8 cellular contexts compared by ENCODE assay signal in the genomic region with DNA sequence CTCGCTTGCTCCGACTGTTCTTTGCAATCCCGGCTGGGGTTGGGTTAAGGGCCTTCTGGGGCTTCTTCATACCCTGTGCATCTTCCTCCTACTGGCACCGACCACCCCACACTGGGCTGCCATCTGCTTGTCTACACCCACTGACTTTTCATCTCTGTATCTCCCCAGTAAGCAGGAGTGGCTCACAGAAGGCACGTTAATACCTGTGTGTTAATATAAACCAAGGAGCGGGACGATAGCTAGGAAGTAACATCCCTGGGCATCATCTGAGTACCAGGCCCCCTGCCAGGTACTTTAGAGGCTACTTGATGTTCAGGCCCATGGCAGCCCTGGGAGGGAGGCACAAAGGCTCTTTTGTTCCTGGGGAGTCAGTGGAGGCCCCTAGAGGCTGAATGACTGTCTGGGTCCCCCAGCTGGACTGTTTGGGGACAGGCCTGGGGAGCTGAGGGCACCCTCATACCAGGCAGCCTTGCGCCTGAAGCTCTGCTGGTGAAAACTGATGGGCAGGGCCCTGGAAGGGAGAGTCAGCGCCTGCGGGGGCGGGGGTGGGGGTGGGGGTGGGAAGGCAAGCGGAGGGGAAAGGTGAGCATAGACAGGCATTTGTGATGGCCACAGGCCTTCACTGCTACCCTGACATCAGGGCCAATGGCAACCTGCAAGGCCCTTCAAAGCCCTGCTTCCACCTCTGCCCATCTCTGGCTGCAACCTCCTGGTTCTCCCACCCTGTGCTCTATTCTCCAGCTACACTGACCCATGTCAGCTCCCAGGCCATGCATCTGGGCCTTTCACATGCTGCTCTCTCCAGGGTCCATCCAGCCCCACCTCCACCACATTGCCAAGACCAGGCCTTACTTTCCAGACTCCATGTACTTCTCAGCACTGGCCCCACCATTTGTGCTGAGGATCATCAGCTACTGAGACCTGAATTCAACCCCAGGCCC. TPM values are rescaled to one million over a fixed set of nuclear protein-coding genes. Genes with fewer than 3 reads are reported as not detected.
DNase-seq lines count a peak whose midpoint lies in the region; ATAC-seq and TF ChIP-seq lines count a peak whose summit lies in the region.

No MANE protein-coding gene starts in this region.

- H4K20me1 ChIP-seq in hepatocyte (ENCODE audit: insufficient read depth, poor library complexity, severe bottlenecking) (no peaks in the 10 kb centered on the region), smooth muscle cell (ENCODE audit: low read depth) (no peaks in the 10 kb centered on the region)

- H3K27ac ChIP-seq in ACC112 (ENCODE audit: low read depth, low read length) (no peak overlapping the region), hepatocyte (peak overlapping the region; percentile 66), smooth muscle cell (ENCODE audit: low read depth) (no peak overlapping the region)

- H3K27me3 Mint-ChIP-seq in activated CD4-positive, alpha-beta memory T cell treated with anti-CD3 and anti-CD28 coated beads, Interleukin-2, amount 10 ng/mL, durations not matched to agents 7 days and 5 days = no peaks in the 10 kb centered on the region

- TF ChIP-seq CTCF in GM20000 (IDR thresholded peaks at IDR 0.05; ENCODE audit: extremely low read depth, missing control alignments) = no peak
- no peak for TF ChIP-seq CTCF in hepatocyte (IDR thresholded peaks at IDR 0.05; ENCODE audit: poor library complexity)
- no peak for TF ChIP-seq CTCF in smooth muscle cell (IDR thresholded peaks at IDR 0.05; ENCODE audit: borderline replicate concordance, insufficient read depth, poor library complexity, severe bottlenecking)

- H3K9me3 Mint-ChIP-seq in activated CD4-positive, alpha-beta memory T cell treated with anti-CD3 and anti-CD28 coated beads, Interleukin-2, amount 10 ng/mL, durations not matched to agents 7 days and 5 days = no peaks in the 10 kb centered on the region

- WGBS in hepatocyte (ENCODE audit: low lambda C conversion rate, missing lambda C conversion rate) = 71% methylated on average over 11 of the region's 12 CpGs
- 74% methylated on average over 12 of the region's 12 CpGs for WGBS in smooth muscle cell (ENCODE audit: low lambda C conversion rate)

- H3K79me2 ChIP-seq in ACC112 (ENCODE audit: control insufficient read depth, insufficient read depth, low read length, unreplicated experiment) = no peaks in the 10 kb centered on the region
- no peaks in the 10 kb centered on the region for H3K79me2 ChIP-seq in hepatocyte
- no peaks in the 10 kb centered on the region for H3K79me2 ChIP-seq in smooth muscle cell (ENCODE audit: low read depth)

- H3K27me3 ChIP-seq in ACC112 (ENCODE audit: insufficient read depth, low read length) = no peaks in the 10 kb centered on the region
- no peaks in the 10 kb centered on the region for H3K27me3 ChIP-seq in hepatocyte
- no peaks in the 10 kb centered on the region for H3K27me3 ChIP-seq in smooth muscle cell (ENCODE audit: low read depth)

- H3K36me3 Mint-ChIP-seq in activated CD4-positive, alpha-beta memory T cell treated with anti-CD3 and anti-CD28 coated beads, Interleukin-2, amount 10 ng/mL, durations not matched to agents 7 days and 5 days (ENCODE audit: low read depth) = no peaks in the 10 kb centered on the region

- H3K4me3 Mint-ChIP-seq in activated CD4-positive, alpha-beta memory T cell treated with anti-CD3 and anti-CD28 coated beads, Interleukin-2, amount 10 ng/mL, durations not matched to agents 7 days and 5 days = peak overlapping the region; percentile 27

- no peak for ATAC-seq in GM21526 (IDR thresholded peaks at IDR 0.05; ENCODE audit: low FRiP score, unreplicated experiment)

- H3K27ac Mint-ChIP-seq in activated CD4-positive, alpha-beta memory T cell treated with anti-CD3 and anti-CD28 coated beads, Interleukin-2, amount 10 ng/mL, durations not matched to agents 7 days and 5 days = peak overlapping the region; percentile 73

- H3K4me1 ChIP-seq in ACC112 (ENCODE audit: control insufficient read depth, insufficient read depth, low read length, unreplicated experiment) (peaks cover 5% of the 10 kb centered on the region), hepatocyte (ENCODE audit: insufficient read depth) (peaks cover 12% of the 10 kb centered on the region), smooth muscle cell (ENCODE audit: low read depth) (peaks cover 10% of the 10 kb centered on the region)

- H3K4me3 ChIP-seq in ACC112 (ENCODE audit: low read depth, low read length) = peak overlapping the region; percentile 75
- no peak overlapping the region for H3K4me3 ChIP-seq in hepatocyte
- peak overlapping the region; percentile 47 for H3K4me3 ChIP-seq in smooth muscle cell

- no peak overlapping the region for H3K9ac ChIP-seq in smooth muscle cell (ENCODE audit: low read depth)

- H3K4me2 ChIP-seq in hepatocyte (peak overlapping the region; percentile 75), smooth muscle cell (peak overlapping the region; percentile 81)

- CTCF ChIA-PET in activated CD4-positive, alpha-beta memory T cell treated with anti-CD3 and anti-CD28 coated beads, Interleukin-2, amount 10 ng/mL, durations not matched to agents 7 days and 5 days (lab: Charles Lee) = interaction anchor here (0.5 to 4.7 kb wide), 76 partner anchors 9 to 513 kb away, joined by 3 to 100 read pairs (median 4); a partner anchor contains a TSS

- no peaks in the 10 kb centered on the region for H3K36me3 ChIP-seq in ACC112 (ENCODE audit: insufficient read depth, low read length)
- no peaks in the 10 kb centered on the region for H3K36me3 ChIP-seq in hepatocyte (replicated peaks; ENCODE audit: insufficient read depth, low read depth)
- H3K36me3 ChIP-seq in smooth muscle cell (ENCODE audit: low read depth) = no peaks in the 10 kb centered on the region

- H2AFZ ChIP-seq in ACC112 (ENCODE audit: low read length, unreplicated experiment) (peak overlapping the region; percentile 90), hepatocyte (peak overlapping the region; percentile 86), smooth muscle cell (ENCODE audit: low read depth) (peak overlapping the region; percentile 97)

- DNase-seq in GM20000 (ENCODE audit: low spot score) (peak; percentile 7), hepatocyte (ENCODE audit: low spot score) (no peak), smooth muscle cell (lab: John Stamatoyannopoulos, UW; ENCODE audit: unreplicated experiment) (no peak), NCI-H146 (lab: John Stamatoyannopoulos, UW) (no peak), NAMALWA (ENCODE audit: low spot score) (no peak)
- peak; percentile 26 for DNase-seq in activated CD4-positive, alpha-beta memory T cell treated with anti-CD3 and anti-CD28 coated beads, Interleukin-2, amount 10 ng/mL, durations not matched to agents 7 days and 5 days

- no peaks in the 10 kb centered on the region for H3K9me2 ChIP-seq in hepatocyte (replicated peaks; ENCODE audit: insufficient read depth)

- peaks cover 4% of the 10 kb centered on the region for H3F3A ChIP-seq in smooth muscle cell (ENCODE audit: low read depth)

- POLR2A ChIA-PET in activated CD4-positive, alpha-beta memory T cell treated with anti-CD3 and anti-CD28 coated beads, Interleukin-2, amount 10 ng/mL, durations not matched to agents 7 days and 5 days (lab: Charles Lee) = interaction anchor here (0.6 to 3.8 kb wide), 11 partner anchors 9 to 222 kb away, joined by 3 to 28 read pairs (median 9); a partner anchor contains a TSS

- no peaks in the 10 kb centered on the region for H3K9me3 ChIP-seq in hepatocyte (ENCODE audit: low read depth)
- no peaks in the 10 kb centered on the region for H3K9me3 ChIP-seq in smooth muscle cell (replicated peaks; ENCODE audit: low read depth)

- H3K4me1 Mint-ChIP-seq in activated CD4-positive, alpha-beta memory T cell treated with anti-CD3 and anti-CD28 coated beads, Interleukin-2, amount 10 ng/mL, durations not matched to agents 7 days and 5 days = peaks cover 16% of the 10 kb centered on the region

RNA-seq across cellular contexts. Expression of a gene that starts 34.2 kb away (rescaled TPM):
- total RNA-seq in activated CD4-positive, alpha-beta memory T cell treated with anti-CD3 and anti-CD28 coated beads, Interleukin-2, amount 10 ng/mL, durations not matched to agents 7 days and 5 days = under 1 TPM; 0.20 to 0.25 TPM
- 1.8 and 5.3 TPM in 2 replicates for total RNA-seq in hepatocyte
- 7.7 and 11.8 TPM in 2 replicates for polyA plus RNA-seq in hepatocyte
- 0.40 and 0.45 TPM in 2 replicates for total RNA-seq in smooth muscle cell
- polyA plus RNA-seq in smooth muscle cell = 0.61 and 0.83 TPM in 2 replicates

RNA-seq across cellular contexts. Expression of a gene that starts 45.3 kb away (rescaled TPM):
- 10 to 100 TPM; 94.0 to 95.6 TPM for total RNA-seq in activated CD4-positive, alpha-beta memory T cell treated with anti-CD3 and anti-CD28 coated beads, Interleukin-2, amount 10 ng/mL, durations not matched to agents 7 days and 5 days
- total RNA-seq in hepatocyte = 52.6 and 58.5 TPM in 2 replicates
- polyA plus RNA-seq in hepatocyte = 27.3 and 32.6 TPM in 2 replicates
- total RNA-seq in smooth muscle cell = 48.7 and 53.3 TPM in 2 replicates
- polyA plus RNA-seq in smooth muscle cell = 28.2 and 35.2 TPM in 2 replicates

Comparison
In these comparisons a context has a peak if more than half of its experiments do, and no peak if none do; other contexts are left out.
1. DNase-seq: peak in GM20000 (single experiment) and activated CD4-positive, alpha-beta memory T cell treated with anti-CD3 and anti-CD28 coated beads, Interleukin-2, amount 10 ng/mL, durations not matched to agents 7 days and 5 days (single experiment); none in hepatocyte (single experiment), smooth muscle cell (single experiment), NCI-H146 (single experiment) and NAMALWA (single experiment).
2. Peak in every context shown above with its lines, with median percentiles within 50 percentile points of each other: H2AFZ ChIP-seq.